18 cellular contexts compared by ENCODE assay signal in genomic region chr14:45156067-45156466, GRCh38. TPM values are rescaled to one million over a fixed set of nuclear protein-coding genes. Genes with fewer than 3 reads are reported as not detected.
DNase-seq lines count a peak whose midpoint lies in the region; ATAC-seq, FAIRE-seq and TF ChIP-seq lines count a peak whose summit lies in the region.
"Had no signal": no experiment of that assay in that cellular context is flagged by ENCODE, and none has a peak within 500 bp of the region (broad histone marks: within the 10 kb centered on the region; RNA-seq: fewer than 3 reads in every experiment).

No MANE protein-coding gene starts in this region.

- DNase-seq in ELR (ENCODE audit: low read depth) = peak; percentile 12
- peak; percentile 10 for DNase-seq in astrocyte of the hippocampus (ENCODE audit: low read depth, low spot score)
- DNase-seq in SKM-1 (lab: John Stamatoyannopoulos, UW; ENCODE audit: unreplicated experiment) = no peak
- DNase-seq in HepG2 (ENCODE audit: low spot score) = no peak
- no peak for DNase-seq in NCI-H748 treated with DMSO at 0.1 percent for 48 hours (lab: John Stamatoyannopoulos, UW)
- DNase-seq: activated CD4-positive, alpha-beta T cell treated with anti-CD3 and anti-CD28 coated beads, Interleukin-2, amount 10 ng/mL, durations not matched to agents 24 days and 14 days; activated gamma-delta T cell; naive B cell; NCI-H1417 treated with DMSO at 0.1 percent for 48 hours; NCI-H510A had no signal

- CTCF ChIA-PET in HepG2 (lab: Yijun Ruan, JAX; ENCODE audit: low intra/inter-chr PET ratio, low total read pairs) = no interaction called here

- no peaks in the 10 kb centered on the region for H3K27me3 ChIP-seq in HepG2 (ENCODE audit: control insufficient read depth in 1 of 2, insufficient read depth in 2 of 2, low read length in 2 of 2)

- H3K36me3 ChIP-seq in HepG2 (replicated peaks in 1 of 2; ENCODE audit: control insufficient read depth in 1 of 2, insufficient read depth in 2 of 2, low read length in 2 of 2) = no peaks in the 10 kb centered on the region; a peak in 2 of 5 replicates

- intact Hi-C loops in HepG2 (cut with micrococcal nuclease; ENCODE audit: unreplicated experiment) = no loop called here

- in situ Hi-C loops in HepG2 (cut with HindIII; ENCODE audit: extremely low pct_ligation_motif_present, low pct_unique_long_range_greater_than_20kb) = no loop called here

- TF ChIP-seq EP300 in HepG2 (IDR thresholded peaks at IDR 0.05; ENCODE audit: low read depth in 2 of 2, low read length in 2 of 2) = no peak
- TF ChIP-seq EP300 in HepG2 (CRISPR knock-in tag; IDR thresholded peaks at IDR 0.05; ENCODE audit: borderline replicate concordance) = no peak

- no peak for TF ChIP-seq RAD21 in HepG2 (CRISPR knock-in tag; IDR thresholded peaks at IDR 0.05)

- POLR2A ChIA-PET in HepG2 (lab: Yijun Ruan, JAX) = no interaction called here

- no peak overlapping the region for H3K4me3 ChIP-seq in HepG2 (replicated peaks in 1 of 3; ENCODE audit: insufficient read depth in 1 of 3, low read depth in 2 of 3, low read length in 3 of 3)
- H3K4me3 ChIP-seq: K562 had no signal

- H3K9me3 ChIP-seq in HepG2 (ENCODE audit: low read length) = no peaks in the 10 kb centered on the region

- no peak overlapping the region for H3K9ac ChIP-seq in HepG2 (ENCODE audit: insufficient read depth, low read depth, low read length)

- H3K4me1 ChIP-seq in HepG2 (ENCODE audit: insufficient read depth, low read length) = no peaks in the 10 kb centered on the region

- no TSS peak for BruUV-seq in HepG2 (replicated peaks; lab: Mats Ljungman, UMichigan)

- TF ChIP-seq CTCF in HepG2 (CRISPR knock-in tag; IDR thresholded peaks at IDR 0.05) = no peak

- no peak overlapping the region for H2AFZ ChIP-seq in HepG2 (ENCODE audit: low read length)

- peak; percentile 57 for ATAC-seq in GM19023 (IDR thresholded peaks at IDR 0.05; ENCODE audit: unreplicated experiment)
- ATAC-seq in HG03460 (IDR thresholded peaks at IDR 0.05; ENCODE audit: unreplicated experiment) = peak; percentile 59
- no peak for ATAC-seq in HG02973 (IDR thresholded peaks at IDR 0.05; ENCODE audit: unreplicated experiment)
- ATAC-seq in HepG2 = no peak
- ATAC-seq: K562 had no signal

- no peak overlapping the region for H3K27ac ChIP-seq in HepG2 (ENCODE audit: extremely low read length, insufficient read depth, low read length)
- H3K27ac ChIP-seq: epithelial cell of prostate had no signal

- no peak overlapping the region for H3K4me2 ChIP-seq in HepG2 (ENCODE audit: low read depth, low read length)

- TF ChIP-seq POLR2A in HepG2 (IDR thresholded peaks at IDR 0.05; ENCODE audit: insufficient read depth in 1 of 2, low read depth in 2 of 2, low read length in 2 of 2) = no peak

- FAIRE-seq in HepG2 (lab: Jason Lieb, UNC) = no peak
- FAIRE-seq: H1, K562, RCC 7860, urothelium cell line had no signal

- no peaks in the 10 kb centered on the region for H3K79me2 ChIP-seq in HepG2 (ENCODE audit: insufficient read depth, low read length)

- H4K20me1 ChIP-seq in HepG2 (ENCODE audit: insufficient read depth, low read length) = no peaks in the 10 kb centered on the region

TF ChIP-seq in HepG2, 621 proteins besides CTCF, POLR2A, EP300 and RAD21:
- TF ChIP-seq RXRB (CRISPR knock-in tag; IDR thresholded peaks at IDR 0.05; ENCODE audit: borderline replicate concordance) (no peak), ZNF589 (CRISPR knock-in tag; conservative IDR thresholded peaks at IDR 0.05) (no peak), CEBPG (CRISPR knock-in tag; IDR thresholded peaks at IDR 0.05) (no peak), SMARCE1 (IDR thresholded peaks at IDR 0.05; ENCODE audit: borderline replicate concordance) (no peak)

RNA-seq across cellular contexts. Expression of gene FANCM, which starts 20.3 kb away (rescaled TPM):
- 10.4 and 13.1 TPM in 2 replicates for total RNA-seq in HepG2 (2016; rRNA removed; fragmentation: Illumina TruSeq; extraction: Trizol)
- total RNA-seq in HepG2 (2016; cell fraction: cytosol; rRNA removed; fragmentation: Illumina TruSeq; extraction: Trizol; ENCODE audit: low read depth) = 3.1 and 3.2 TPM in 2 replicates
- 12.1 and 12.6 TPM in 2 replicates for total RNA-seq in HepG2 (2016; cell fraction: insoluble cytoplasmic fraction; rRNA removed; fragmentation: Illumina TruSeq; extraction: Trizol)
- 3.5 and 3.6 TPM in 2 replicates for total RNA-seq in HepG2 (2016; cell fraction: membrane; rRNA removed; fragmentation: Illumina TruSeq; extraction: Trizol)
- 27.2 and 28.4 TPM in 2 replicates for total RNA-seq in HepG2 (2016; cell fraction: nucleus; rRNA removed; fragmentation: Illumina TruSeq; extraction: Trizol)
- polyA plus RNA-seq in HepG2 (2011; rRNA removed) = 1.1 and 2.6 TPM in 2 replicates
- polyA plus RNA-seq in HepG2 (2011; cell fraction: cytosol; rRNA removed) = 0.64 and 1.2 TPM in 2 replicates
- polyA plus RNA-seq in HepG2 (2011; cell fraction: nucleus; rRNA removed) = 1.5 and 2.4 TPM in 2 replicates
- polyA plus RNA-seq in HepG2 (2012) = 1.1 and 2.0 TPM in 2 replicates
- polyA plus RNA-seq in HepG2 (2016; cell fraction: cytosol; fragmentation: Illumina TruSeq; extraction: Trizol; ENCODE audit: low read depth) = 0.54 and 0.69 TPM in 2 replicates
- polyA plus RNA-seq in HepG2 (2016; cell fraction: insoluble cytoplasmic fraction; fragmentation: Illumina TruSeq; extraction: Trizol; ENCODE audit: low read depth) = 5.7 and 5.9 TPM in 2 replicates
- polyA plus RNA-seq in HepG2 (2016; cell fraction: membrane; fragmentation: Illumina TruSeq; extraction: Trizol; ENCODE audit: low read depth) = 0.76 and 1.6 TPM in 2 replicates
- 13.1 and 20.1 TPM in 2 replicates for polyA plus RNA-seq in HepG2 (2016; cell fraction: nucleus; fragmentation: Illumina TruSeq; extraction: Trizol; ENCODE audit: insufficient read depth, low read depth)
- polyA minus RNA-seq in HepG2 (2011; rRNA and poly(A)+ RNA removed; ENCODE audit: low replicate concordance) = 6.5 and 21.7 TPM in 2 replicates
- polyA minus RNA-seq in HepG2 (2011; cell fraction: cytosol; rRNA and poly(A)+ RNA removed) = 3.1 and 4.5 TPM in 2 replicates
- polyA minus RNA-seq in HepG2 (2011; cell fraction: nucleus; rRNA and poly(A)+ RNA removed) = 13.9 and 19.7 TPM in 2 replicates

RNA-seq across cellular contexts. Expression of gene FKBP3, which starts 21.8 kb away (rescaled TPM):
- 87.6 and 140 TPM in 2 replicates for total RNA-seq in HepG2 (2016; rRNA removed; fragmentation: Illumina TruSeq; extraction: Trizol)
- 27.9 and 33.0 TPM in 2 replicates for total RNA-seq in HepG2 (2016; cell fraction: cytosol; rRNA removed; fragmentation: Illumina TruSeq; extraction: Trizol; ENCODE audit: low read depth)
- 89.6 and 145 TPM in 2 replicates for total RNA-seq in HepG2 (2016; cell fraction: insoluble cytoplasmic fraction; rRNA removed; fragmentation: Illumina TruSeq; extraction: Trizol)
- 29.1 and 33.1 TPM in 2 replicates for total RNA-seq in HepG2 (2016; cell fraction: membrane; rRNA removed; fragmentation: Illumina TruSeq; extraction: Trizol)
- 64.8 and 67.4 TPM in 2 replicates for total RNA-seq in HepG2 (2016; cell fraction: nucleus; rRNA removed; fragmentation: Illumina TruSeq; extraction: Trizol)
- 40.2 and 57.0 TPM in 2 replicates for polyA plus RNA-seq in HepG2 (2011; rRNA removed)
- 18.8 and 31.3 TPM in 2 replicates for polyA plus RNA-seq in HepG2 (2011; cell fraction: cytosol; rRNA removed)
- polyA plus RNA-seq in HepG2 (2011; cell fraction: nucleus; rRNA removed) = 18.1 and 30.4 TPM in 2 replicates
- 75.2 and 122 TPM in 2 replicates for polyA plus RNA-seq in HepG2 (2012)
- 30.8 and 31.1 TPM in 2 replicates for polyA plus RNA-seq in HepG2 (2016; cell fraction: cytosol; fragmentation: Illumina TruSeq; extraction: Trizol; ENCODE audit: low read depth)
- 228 and 238 TPM in 2 replicates for polyA plus RNA-seq in HepG2 (2016; cell fraction: insoluble cytoplasmic fraction; fragmentation: Illumina TruSeq; extraction: Trizol; ENCODE audit: low read depth)
- polyA plus RNA-seq in HepG2 (2016; cell fraction: membrane; fragmentation: Illumina TruSeq; extraction: Trizol; ENCODE audit: low read depth) = 34.4 and 37.5 TPM in 2 replicates
- polyA plus RNA-seq in HepG2 (2016; cell fraction: nucleus; fragmentation: Illumina TruSeq; extraction: Trizol; ENCODE audit: insufficient read depth, low read depth) = 149 and 154 TPM in 2 replicates
- 3.0 and 4.9 TPM in 2 replicates for polyA minus RNA-seq in HepG2 (2011; rRNA and poly(A)+ RNA removed; ENCODE audit: low replicate concordance)
- polyA minus RNA-seq in HepG2 (2011; cell fraction: cytosol; rRNA and poly(A)+ RNA removed) = 12.1 and 13.8 TPM in 2 replicates
- 38.2 and 44.6 TPM in 2 replicates for polyA minus RNA-seq in HepG2 (2011; cell fraction: nucleus; rRNA and poly(A)+ RNA removed)

Comparison
In these comparisons a context has a peak if more than half of its experiments do, and no peak if none do; other contexts are left out.
1. DNase-seq: peak in ELR (single experiment) and astrocyte of the hippocampus (single experiment); none in SKM-1 (single experiment), HepG2 (single experiment) and NCI-H748 treated with DMSO at 0.1 percent for 48 hours (single experiment).
2. ATAC-seq: peak in GM19023 (single experiment) and HG03460 (single experiment); none in HG02973 (single experiment) and HepG2 (single experiment).